Comparison of ENCODE assay signal across 6 cellular contexts in genomic region chr7:29552392-29552791, GRCh38. TPM values are rescaled to one million over a fixed set of nuclear protein-coding genes. Genes with fewer than 3 reads are reported as not detected.
"Had no signal": no experiment of that assay in that cellular context is flagged by ENCODE, and none has a peak within 500 bp of the region (broad histone marks: within the 10 kb centered on the region; RNA-seq: fewer than 3 reads in every experiment).

No MANE protein-coding gene starts in this region.

- H3K4me3 ChIP-seq: GM23248 had no signal

- DNase-seq: GM23248, GOT3, H9, HCEC 1CT, IMR-90, KBM-7 had no signal

- H3K9ac ChIP-seq: GM23248 had no signal

- H3K27ac ChIP-seq: GM23248 had no signal

- H3K27ac Mint-ChIP-seq: H9 had no signal

- H3K4me3 Mint-ChIP-seq: H9 had no signal

RNA-seq across cellular contexts. Expression of gene PRR15, which starts 11.2 kb away (rescaled TPM):
- total RNA-seq: IMR-90 had no signal
